Comparison of ENCODE assay signal across 10 cellular contexts in the genomic region with DNA sequence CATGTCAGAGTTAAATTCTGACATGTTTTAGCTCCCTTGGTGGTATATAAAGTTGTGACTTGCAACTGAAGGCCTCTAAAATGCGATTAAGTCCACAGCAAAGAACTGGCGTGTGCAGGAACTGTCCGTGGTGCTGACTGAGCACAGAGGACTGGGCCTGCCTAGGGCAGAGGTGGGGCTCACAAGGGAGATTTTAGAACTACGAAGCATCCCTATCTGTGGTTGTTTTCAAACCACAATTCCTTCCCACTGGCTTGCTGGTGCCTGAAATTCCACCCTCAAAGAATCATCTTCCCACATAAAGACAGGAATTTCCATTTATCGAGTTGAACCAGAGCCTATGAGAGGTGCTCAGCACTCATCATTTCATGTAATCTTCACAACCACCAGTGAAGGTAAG. TPM values are rescaled to one million over a fixed set of nuclear protein-coding genes. Genes with fewer than 3 reads are reported as not detected.
DNase-seq lines count a peak whose midpoint lies in the region; ATAC-seq, FAIRE-seq and TF ChIP-seq lines count a peak whose summit lies in the region.
"Had no signal": no experiment of that assay in that cellular context is flagged by ENCODE, and none has a peak within 500 bp of the region (broad histone marks: within the 10 kb centered on the region; RNA-seq: fewer than 3 reads in every experiment).

No MANE protein-coding gene starts in this region.

- POLR2A ChIA-PET in A673 (lab: Charles Lee; ENCODE audit: low non-redundant PET): no interaction called here
- POLR2A ChIA-PET in activated CD4-positive, alpha-beta memory T cell treated with anti-CD3 and anti-CD28 coated beads, Interleukin-2, amount 10 ng/mL, durations not matched to agents 7 days and 5 days (lab: Charles Lee): no interaction called here

- H3K27me3 ChIP-seq in A673 (replicated peaks; ENCODE audit: insufficient read depth, low read depth, low read length, poor library complexity): peaks cover 5% of the 10 kb centered on the region
- H3K27me3 ChIP-seq: pancreas had no signal

- intact Hi-C loops in A673 (cut with micrococcal nuclease; ENCODE audit: unreplicated experiment): no loop called here
- intact Hi-C loops in left cardiac atrium (cut with DNase I): no loop called here

- FAIRE-seq in GM12892 (lab: Jason Lieb, UNC): no peak
- FAIRE-seq: pancreas had no signal

- DNase-seq in A673 (ENCODE audit: low spot score) (peak; percentile 68), HK-2 (ENCODE audit: unreplicated experiment) (peak; percentile 51), left cardiac atrium (peak; percentile 57), GM12892 (ENCODE audit: insufficient read length) (no peak), NCI-H1930 (lab: John Stamatoyannopoulos, UW) (no peak)
- peak; percentile 53 for DNase-seq in activated CD4-positive, alpha-beta memory T cell treated with anti-CD3 and anti-CD28 coated beads, Interleukin-2, amount 10 ng/mL, durations not matched to agents 7 days and 5 days
- peak; percentile 21 to 24 for DNase-seq in stimulated activated CD4-positive, alpha-beta T cell treated with anti-CD3 and anti-CD28 coated beads, Interleukin-4, amount 100 ng/mL, for 48 hours (ENCODE audit: low read depth in 2 of 2)
- DNase-seq: activated B cell treated with CpG ODN at 0.5 μM for 24 hours, pancreas had no signal

- ATAC-seq in left cardiac atrium (peak; percentile 36 to 61), GM18909 (IDR thresholded peaks at IDR 0.05; ENCODE audit: poor library complexity, unreplicated experiment) (no peak)

- H3K4me1 ChIP-seq in A673 (ENCODE audit: insufficient read depth, low read length, poor library complexity, severe bottlenecking): no peaks in the 10 kb centered on the region
- H3K4me1 ChIP-seq: pancreas had no signal

- H3K9me3 ChIP-seq in A673 (ENCODE audit: low read depth, low read length, poor library complexity, severe bottlenecking): no peaks in the 10 kb centered on the region
- H3K9me3 ChIP-seq: pancreas had no signal

- no peak overlapping the region for H3K27ac Mint-ChIP-seq in activated CD4-positive, alpha-beta memory T cell treated with anti-CD3 and anti-CD28 coated beads, Interleukin-2, amount 10 ng/mL, durations not matched to agents 7 days and 5 days
- H3K27ac Mint-ChIP-seq: activated B cell treated with CpG ODN at 0.5 μM for 24 hours had no signal

- no peak for TF ChIP-seq POLR2A in GM12892 (IDR thresholded peaks at IDR 0.05; ENCODE audit: low read depth, low read length)

- no peaks in the 10 kb centered on the region for H3K4me1 Mint-ChIP-seq in activated CD4-positive, alpha-beta memory T cell treated with anti-CD3 and anti-CD28 coated beads, Interleukin-2, amount 10 ng/mL, durations not matched to agents 7 days and 5 days
- H3K4me1 Mint-ChIP-seq: activated B cell treated with CpG ODN at 0.5 μM for 24 hours had no signal

- H3K36me3 Mint-ChIP-seq in activated CD4-positive, alpha-beta memory T cell treated with anti-CD3 and anti-CD28 coated beads, Interleukin-2, amount 10 ng/mL, durations not matched to agents 7 days and 5 days (ENCODE audit: low read depth): no peaks in the 10 kb centered on the region

- no peaks in the 10 kb centered on the region for H3K36me3 ChIP-seq in A673 (ENCODE audit: insufficient read depth, low read length, poor library complexity, severe bottlenecking)
- H3K36me3 ChIP-seq: pancreas had no signal

- BruUV-seq in A673 (replicated peaks; lab: Mats Ljungman, UMichigan): no TSS peak

- CTCF ChIA-PET in A673 (lab: Charles Lee): no interaction called here
- CTCF ChIA-PET in activated CD4-positive, alpha-beta memory T cell treated with anti-CD3 and anti-CD28 coated beads, Interleukin-2, amount 10 ng/mL, durations not matched to agents 7 days and 5 days (lab: Charles Lee): no interaction called here

- no peak overlapping the region for H3K4me3 ChIP-seq in A673 (ENCODE audit: low read depth, low read length, poor library complexity, severe bottlenecking)
- H3K4me3 ChIP-seq: pancreas had no signal

- H3K9me3 Mint-ChIP-seq in activated CD4-positive, alpha-beta memory T cell treated with anti-CD3 and anti-CD28 coated beads, Interleukin-2, amount 10 ng/mL, durations not matched to agents 7 days and 5 days: no peaks in the 10 kb centered on the region
- H3K9me3 Mint-ChIP-seq: activated B cell treated with CpG ODN at 0.5 μM for 24 hours had no signal

- no peak overlapping the region for H3K27ac ChIP-seq in A673 (ENCODE audit: low read depth, low read length, poor library complexity, severe bottlenecking)
- H3K27ac ChIP-seq: pancreas had no signal

- TF ChIP-seq CTCF in A673 (conservative IDR thresholded peaks at IDR 0.05; ENCODE audit: low read depth, low read length): no peak

- H3K4me3 Mint-ChIP-seq in activated CD4-positive, alpha-beta memory T cell treated with anti-CD3 and anti-CD28 coated beads, Interleukin-2, amount 10 ng/mL, durations not matched to agents 7 days and 5 days: no peak overlapping the region
- H3K4me3 Mint-ChIP-seq: activated B cell treated with CpG ODN at 0.5 μM for 24 hours had no signal

- peaks cover 17% of the 10 kb centered on the region for H3K27me3 Mint-ChIP-seq in activated CD4-positive, alpha-beta memory T cell treated with anti-CD3 and anti-CD28 coated beads, Interleukin-2, amount 10 ng/mL, durations not matched to agents 7 days and 5 days

RNA-seq across cellular contexts. Expression of gene RIMS4, which starts 30.1 kb away (rescaled TPM):
- 0.24 and 0.39 TPM in 2 replicates for total RNA-seq in A673 (2021)
- not detected for total RNA-seq in activated CD4-positive, alpha-beta memory T cell treated with anti-CD3 and anti-CD28 coated beads, Interleukin-2, amount 10 ng/mL, durations not matched to agents 7 days and 5 days
- total RNA-seq in left cardiac atrium: under 1 TPM; 0.58 to 0.80 TPM
- not detected for polyA plus RNA-seq in GM12892 (2012; ENCODE audit: missing spikeins)
- total RNA-seq: activated B cell treated with CpG ODN at 0.5 μM for 24 hours had no signal

RNA-seq across cellular contexts. Expression of gene KCNK15, which starts 34.6 kb away (rescaled TPM):
- total RNA-seq in A673 (2021) (not detected in 2 replicates), left cardiac atrium (1 to 10 TPM; 2.2 to 2.6 TPM)
- not detected for total RNA-seq in activated CD4-positive, alpha-beta memory T cell treated with anti-CD3 and anti-CD28 coated beads, Interleukin-2, amount 10 ng/mL, durations not matched to agents 7 days and 5 days
- not detected for polyA plus RNA-seq in GM12892 (2012; ENCODE audit: missing spikeins)

Comparison
In these comparisons a context has a peak if more than half of its experiments do, and no peak if none do; other contexts are left out.
1. DNase-seq: peak in A673 (single experiment), HK-2 (single experiment), activated CD4-positive, alpha-beta memory T cell treated with anti-CD3 and anti-CD28 coated beads, Interleukin-2, amount 10 ng/mL, durations not matched to agents 7 days and 5 days (single experiment), left cardiac atrium (single experiment) and stimulated activated CD4-positive, alpha-beta T cell treated with anti-CD3 and anti-CD28 coated beads, Interleukin-4, amount 100 ng/mL, for 48 hours (2 of 2); none in GM12892 (single experiment) and NCI-H1930 (0 of 2).